26 cellular contexts compared by ENCODE assay signal in genomic region chr2:129460643-129461198, GRCh38.
DNase-seq lines count a peak whose midpoint lies in the region; ATAC-seq, FAIRE-seq and TF ChIP-seq lines count a peak whose summit lies in the region.
"Had no signal": no experiment of that assay in that cellular context is flagged by ENCODE, and none has a peak within 500 bp of the region (broad histone marks: within the 10 kb centered on the region; RNA-seq: fewer than 3 reads in every experiment).

No MANE protein-coding gene starts in this region.

- no peaks in the 10 kb centered on the region for H3K4me1 ChIP-seq in RWPE2 (ENCODE audit: insufficient read depth, poor library complexity, severe bottlenecking)
- H3K4me1 ChIP-seq: A549, BE2C had no signal

- peak; percentile 29 for DNase-seq in RWPE2 (ENCODE audit: low spot score)
- peak; percentile 29 for DNase-seq in islet precursor cell
- DNase-seq in osteocyte (ENCODE audit: extremely low spot score, unreplicated experiment): peak; percentile 80
- DNase-seq in MCF 10A (ENCODE audit: unreplicated experiment): no peak
- DNase-seq in frontal cortex (ENCODE audit: low spot score in 2 of 2): no peak
- DNase-seq in SKM-1 (lab: John Stamatoyannopoulos, UW; ENCODE audit: unreplicated experiment): no peak
- DNase-seq: 8988T; ACHN; AML-193; BE2C; CD4-positive, alpha-beta T cell; CD8-positive, alpha-beta memory T cell; DMS 273 treated with DMSO at 0.1 percent for 48 hours; DMS79; EL; GDM1; H9 had no signal

- CTCF ChIA-PET in MCF 10A (lab: Yijun Ruan, JAX): no interaction called here

- H3K4me3 Mint-ChIP-seq in osteocyte (ENCODE audit: unreplicated experiment): no peak overlapping the region
- no peak overlapping the region for H3K4me3 Mint-ChIP-seq in MCF 10A (ENCODE audit: unreplicated experiment)
- H3K4me3 Mint-ChIP-seq: CD14-positive monocyte; CD4-positive, alpha-beta T cell; CD8-positive, alpha-beta memory T cell; GM23338; H9 had no signal

- H3K9me3 ChIP-seq in RWPE2 (ENCODE audit: severe bottlenecking): no peaks in the 10 kb centered on the region
- H3K9me3 ChIP-seq: A549, BE2C had no signal

- no peak overlapping the region for H3K4me3 ChIP-seq in RWPE2 (ENCODE audit: severe bottlenecking)
- H3K4me3 ChIP-seq: A549; BLaER1 treated with 17β-estradiol and CSF1 and Interleukin-3, amounts not matched to agents 10 nM and 100 nM; GM12878; GM23338 had no signal

- H3K27ac ChIP-seq in RWPE2 (ENCODE audit: poor library complexity, severe bottlenecking): no peak overlapping the region
- H3K27ac ChIP-seq: A549; BLaER1 treated with 17β-estradiol and CSF1 and Interleukin-3, amounts not matched to agents 10 nM and 100 nM had no signal

- no peak for TF ChIP-seq CTCF in RWPE2 (IDR thresholded peaks at IDR 0.05; ENCODE audit: poor library complexity, severe bottlenecking)
- TF ChIP-seq CTCF in osteocyte (IDR thresholded peaks at IDR 0.05): no peak
- TF ChIP-seq CTCF in MCF 10A (IDR thresholded peaks at IDR 0.05; ENCODE audit: unreplicated experiment): no peak

- H3K36me3 ChIP-seq in RWPE2 (ENCODE audit: low read depth): no peaks in the 10 kb centered on the region
- H3K36me3 ChIP-seq: BE2C; BLaER1 treated with 17β-estradiol and CSF1 and Interleukin-3, amounts not matched to agents 10 nM and 100 nM had no signal

- no peak for FAIRE-seq in frontal cortex (lab: Jason Lieb, UNC)
- FAIRE-seq: A549, D721Med, GM12878, GM19239 had no signal

- no peaks in the 10 kb centered on the region for H3K4me1 Mint-ChIP-seq in osteocyte (ENCODE audit: unreplicated experiment)
- no peaks in the 10 kb centered on the region for H3K4me1 Mint-ChIP-seq in MCF 10A (ENCODE audit: insufficient read depth, unreplicated experiment)
- H3K4me1 Mint-ChIP-seq: CD8-positive, alpha-beta memory T cell; GM23338; H9 had no signal

- POLR2A ChIA-PET in MCF 10A (lab: Yijun Ruan, JAX): no interaction called here

- no TSS peak for BruUV-seq in MCF 10A (replicated peaks; lab: Mats Ljungman, UMichigan)

- intact Hi-C loops in MCF 10A (cut with micrococcal nuclease): no loop called here

- H3K27ac Mint-ChIP-seq in osteocyte (ENCODE audit: unreplicated experiment) (no peak overlapping the region), MCF 10A (ENCODE audit: low read depth, unreplicated experiment) (no peak overlapping the region)
- H3K27ac Mint-ChIP-seq: CD14-positive monocyte; CD4-positive, alpha-beta T cell; CD8-positive, alpha-beta memory T cell; GM23338 had no signal

- ATAC-seq in RWPE2 (ENCODE audit: low read depth) (no peak), esophagus mucosa (peak; percentile 15)
- ATAC-seq: A549, GM12878, GM23338, HCT116 had no signal

- no peaks in the 10 kb centered on the region for H3K36me3 Mint-ChIP-seq in osteocyte (ENCODE audit: unreplicated experiment)
- no peaks in the 10 kb centered on the region for H3K36me3 Mint-ChIP-seq in MCF 10A (ENCODE audit: insufficient read depth, unreplicated experiment)
- H3K36me3 Mint-ChIP-seq: CD14-positive monocyte; CD8-positive, alpha-beta memory T cell had no signal

- H3K9me3 Mint-ChIP-seq in osteocyte (ENCODE audit: unreplicated experiment) (peaks cover 25% of the 10 kb centered on the region), MCF 10A (ENCODE audit: unreplicated experiment) (peaks cover 6% of the 10 kb centered on the region)

- H3K27me3 ChIP-seq in RWPE2 (ENCODE audit: insufficient read depth, poor library complexity, severe bottlenecking): no peaks in the 10 kb centered on the region
- H3K27me3 ChIP-seq: BE2C; BLaER1 treated with 17β-estradiol and CSF1 and Interleukin-3, amounts not matched to agents 10 nM and 100 nM had no signal

- H3K27me3 Mint-ChIP-seq in osteocyte (ENCODE audit: unreplicated experiment) (no peaks in the 10 kb centered on the region), MCF 10A (ENCODE audit: insufficient read depth, unreplicated experiment) (no peaks in the 10 kb centered on the region)
- H3K27me3 Mint-ChIP-seq: CD4-positive, alpha-beta T cell; CD8-positive, alpha-beta memory T cell had no signal

Comparison
In these comparisons a context has a peak if more than half of its experiments do, and no peak if none do; other contexts are left out.
1. DNase-seq: peak in RWPE2 (single experiment), islet precursor cell (single experiment) and osteocyte (single experiment); none in MCF 10A (single experiment), frontal cortex (0 of 2) and SKM-1 (single experiment).